ENCODE assay signal across 10 cellular contexts in the genomic region with DNA sequence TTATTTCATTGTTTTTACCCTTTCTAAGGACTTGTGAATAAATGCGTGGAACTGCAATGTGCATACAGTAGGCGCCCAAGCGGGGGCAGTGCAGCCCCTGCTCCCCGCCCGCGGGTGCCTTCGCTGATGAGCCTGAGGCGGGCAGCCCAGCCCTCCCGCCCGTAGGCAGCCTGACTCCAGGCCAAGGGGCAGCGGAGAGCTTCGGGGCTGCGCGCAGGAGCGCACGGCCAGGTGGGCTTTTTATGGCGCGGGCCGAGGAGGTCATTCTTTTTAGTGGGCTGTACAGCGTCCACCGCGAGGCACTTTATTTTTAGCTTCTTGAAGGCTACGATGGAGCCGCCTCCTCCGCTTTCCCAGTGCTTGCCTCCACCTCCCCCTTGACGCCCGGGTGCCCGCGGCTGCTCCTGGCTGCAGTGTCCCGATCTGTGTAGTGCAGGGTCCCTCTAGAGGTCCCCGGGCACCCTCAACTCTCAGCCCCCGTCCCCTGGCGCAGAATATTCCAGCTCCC.
A peak's percentile ranks its signal among the peaks of the same experiment; 100 is the strongest.
DNase-seq lines count a peak whose midpoint lies in the region; ATAC-seq and TF ChIP-seq lines count a peak whose summit lies in the region.
"Had no signal": no experiment of that assay in that cellular context is flagged by ENCODE, and none has a peak within 500 bp of the region (broad histone marks: within the 10 kb centered on the region; RNA-seq: fewer than 3 reads in every experiment).

No MANE protein-coding gene starts in this region.

- ATAC-seq in Right ventricle myocardium inferior (no peak), HG03457 (IDR thresholded peaks at IDR 0.05; ENCODE audit: unreplicated experiment) (no peak), HG02884 (IDR thresholded peaks at IDR 0.05; ENCODE audit: unreplicated experiment) (no peak)

- H3K9me2 ChIP-seq in hepatocyte (replicated peaks; ENCODE audit: insufficient read depth) = no peaks in the 10 kb centered on the region

- H3K9me3 ChIP-seq in cardiac muscle cell (ENCODE audit: low read depth) (no peaks in the 10 kb centered on the region), hepatocyte (ENCODE audit: low read depth) (no peaks in the 10 kb centered on the region)

- TF ChIP-seq CTCF in cardiac muscle cell (IDR thresholded peaks at IDR 0.05; ENCODE audit: low read depth, low read length) (peak; percentile 27), hepatocyte (IDR thresholded peaks at IDR 0.05; ENCODE audit: poor library complexity) (peak; percentile 13)

- peak; percentile 33 to 47 for DNase-seq in cardiac muscle cell (ENCODE audit: low read depth in 1 of 2, low spot score in 1 of 2)
- no peak for DNase-seq in Right ventricle myocardium inferior (ENCODE audit: missing footprints)
- peak; percentile 21 to 29 for DNase-seq in activated CD4-positive, alpha-beta T cell treated with anti-CD3 and anti-CD28 coated beads, Interleukin-2, amount 50 U/mL, for 48 hours
- peak; percentile 46 for DNase-seq in hepatocyte (ENCODE audit: low spot score)
- DNase-seq in stimulated activated CD4-positive, alpha-beta T cell treated with anti-CD3 and anti-CD28 coated beads, Interleukin-4, amount 100 ng/mL, for 1 hour = peak; percentile 19
- no peak for DNase-seq in NCI-H1436 (lab: John Stamatoyannopoulos, UW)
- DNase-seq: DND-41, lower lobe of right lung had no signal

- intact Hi-C loops in Right ventricle myocardium inferior (cut with DNase I) = loop anchor here (2.0 kb wide), 1 partner anchor 141 kb away; no protein-coding TSS in a partner anchor

- no peaks in the 10 kb centered on the region for H4K20me1 ChIP-seq in hepatocyte (ENCODE audit: insufficient read depth, poor library complexity, severe bottlenecking)

- H3K27ac ChIP-seq in cardiac muscle cell = no peak overlapping the region
- H3K27ac ChIP-seq in hepatocyte = no peak overlapping the region
- H3K27ac ChIP-seq: lower lobe of right lung had no signal

- H3K4me1 ChIP-seq in cardiac muscle cell (ENCODE audit: low read depth) (peaks cover 13% of the 10 kb centered on the region), hepatocyte (ENCODE audit: insufficient read depth) (peaks cover 6% of the 10 kb centered on the region)

- H2AFZ ChIP-seq in hepatocyte = peak overlapping the region; percentile 56

- H3K36me3 ChIP-seq in cardiac muscle cell (no peaks in the 10 kb centered on the region), hepatocyte (replicated peaks; ENCODE audit: insufficient read depth, low read depth) (no peaks in the 10 kb centered on the region)
- H3K36me3 ChIP-seq: lower lobe of right lung had no signal

- WGBS in hepatocyte (ENCODE audit: low lambda C conversion rate, missing lambda C conversion rate) = 19% methylated on average over 32 of the region's 33 CpGs

- peak overlapping the region; percentile 63 for H3K4me2 ChIP-seq in hepatocyte

- no peaks in the 10 kb centered on the region for H3K79me2 ChIP-seq in hepatocyte

- no peak overlapping the region for H3K4me3 ChIP-seq in cardiac muscle cell
- no peak overlapping the region for H3K4me3 ChIP-seq in hepatocyte

- H3K27me3 ChIP-seq in cardiac muscle cell = peaks cover 7% of the 10 kb centered on the region
- H3K27me3 ChIP-seq in hepatocyte = peaks cover 4% of the 10 kb centered on the region

Comparison
In these comparisons a context has a peak if more than half of its experiments do, and no peak if none do; other contexts are left out.
1. DNase-seq: peak in cardiac muscle cell (2 of 2), activated CD4-positive, alpha-beta T cell treated with anti-CD3 and anti-CD28 coated beads, Interleukin-2, amount 50 U/mL, for 48 hours (2 of 2), hepatocyte (single experiment) and stimulated activated CD4-positive, alpha-beta T cell treated with anti-CD3 and anti-CD28 coated beads, Interleukin-4, amount 100 ng/mL, for 1 hour (single experiment); none in Right ventricle myocardium inferior (single experiment) and NCI-H1436 (single experiment).